In genomic region chr5:118069452-118069851, GRCh38 we compare ENCODE assay signal across 21 cellular contexts.
DNase-seq lines count a peak whose midpoint lies in the region; ATAC-seq and TF ChIP-seq lines count a peak whose summit lies in the region.
"Had no signal": no experiment of that assay in that cellular context is flagged by ENCODE, and none has a peak within 500 bp of the region (broad histone marks: within the 10 kb centered on the region; RNA-seq: fewer than 3 reads in every experiment).

No MANE protein-coding gene starts in this region.

- peak; percentile 98 for TF ChIP-seq EP300 in neural cell (conservative IDR thresholded peaks at IDR 0.05; ENCODE audit: poor library complexity, severe bottlenecking)

- no peak for TF ChIP-seq CTCF in epithelial cell of proximal tubule (conservative IDR thresholded peaks at IDR 0.05; ENCODE audit: low read depth, low read length)
- no peak for TF ChIP-seq CTCF in neural cell (IDR thresholded peaks at IDR 0.05; ENCODE audit: poor library complexity, severe bottlenecking)

- peak; percentile 6 for DNase-seq in NCI-H446 treated with DMSO at 0.1 percent for 48 hours (lab: John Stamatoyannopoulos, UW)
- DNase-seq in NCI-H446 (lab: John Stamatoyannopoulos, UW) = no peak
- peak; percentile 78 for DNase-seq in NCI-H69 (lab: John Stamatoyannopoulos, UW)
- peak; percentile 33 for DNase-seq in epithelial cell of proximal tubule (ENCODE audit: low read depth)
- no peak for DNase-seq in COR-L47 (lab: John Stamatoyannopoulos, UW)
- no peak for DNase-seq in HUDEP-2 (lab: John Stamatoyannopoulos, UW; ENCODE audit: unreplicated experiment in 76 of 76)
- DNase-seq: ACHN; BE2C; Caco-2; CD4-positive, CD25-positive, alpha-beta regulatory T cell; CD8-positive, alpha-beta memory T cell; DMS53; DND-41; EL; GM23248; IMR-90 had no signal

- no peak for TF ChIP-seq RAD21 in neural cell (conservative IDR thresholded peaks at IDR 0.05)

- H4K20me1 ChIP-seq in neural cell (ENCODE audit: insufficient read depth) = no peaks in the 10 kb centered on the region

- ATAC-seq in HG02981 (IDR thresholded peaks at IDR 0.05; ENCODE audit: unreplicated experiment) = no peak
- ATAC-seq: K562 had no signal

- peak overlapping the region; percentile 83 for H3K27ac ChIP-seq in neural cell (ENCODE audit: low read length)
- H3K27ac ChIP-seq: GM23248, HL-60 had no signal

- H3K9me2 ChIP-seq in neural cell (ENCODE audit: insufficient read depth, low read length) = no peaks in the 10 kb centered on the region

- H3K4me2 ChIP-seq in neural cell (ENCODE audit: low read length) = peak overlapping the region; percentile 9

- no peaks in the 10 kb centered on the region for H3K27me3 ChIP-seq in neural cell (ENCODE audit: insufficient read depth, low read depth, low read length)
- H3K27me3 ChIP-seq: BE2C had no signal

- H3K79me2 ChIP-seq in neural cell (replicated peaks; ENCODE audit: insufficient read depth, low read length) = no peaks in the 10 kb centered on the region

- no peak overlapping the region for H2AFZ ChIP-seq in neural cell (ENCODE audit: low read depth, low read length)
- H2AFZ ChIP-seq: GM23248 had no signal

- no peak overlapping the region for H3K9ac ChIP-seq in neural cell (ENCODE audit: low read length)
- H3K9ac ChIP-seq: GM23248 had no signal

- no peaks in the 10 kb centered on the region for H3K36me3 ChIP-seq in neural cell (ENCODE audit: insufficient read depth, low read length)
- H3K36me3 ChIP-seq: BE2C, HAP-1 had no signal

- H3K4me3 ChIP-seq in epithelial cell of proximal tubule (ENCODE audit: low read depth, low read length) = no peak overlapping the region
- peak overlapping the region; percentile 10 for H3K4me3 ChIP-seq in neural cell (ENCODE audit: low read length)
- H3K4me3 ChIP-seq: GM23248, HAP-1, K562 had no signal

- H3K9me3 ChIP-seq in neural cell (ENCODE audit: low read length) = no peaks in the 10 kb centered on the region
- H3K9me3 ChIP-seq: BE2C, Caco-2, HAP-1 had no signal

- H3F3A ChIP-seq in neural cell (ENCODE audit: insufficient read depth, low read length, poor library complexity, severe bottlenecking) = no peaks in the 10 kb centered on the region

TF ChIP-seq in neural cell, 6 proteins besides CTCF, POLR2A, EP300 and RAD21:
- TF ChIP-seq REST (IDR thresholded peaks at IDR 0.05; ENCODE audit: borderline replicate concordance) (no peak), POLR2AphosphoS5 (IDR thresholded peaks at IDR 0.05) (peak; percentile 79), EZH2 (IDR thresholded peaks at IDR 0.05; ENCODE audit: borderline replicate concordance, insufficient read depth, low read length, poor library complexity, severe bottlenecking) (no peak)
TF ChIP-seq in neural cell: peak in this region for 1.

Comparison
In these comparisons a context has a peak if more than half of its experiments do, and no peak if none do; other contexts are left out.
1. DNase-seq: peak in NCI-H446 treated with DMSO at 0.1 percent for 48 hours (single experiment), NCI-H69 (single experiment) and epithelial cell of proximal tubule (single experiment); none in NCI-H446 (0 of 2), COR-L47 (single experiment) and HUDEP-2 (0 of 76).